Comparison of ENCODE assay signal across 30 cellular contexts in the genomic region with DNA sequence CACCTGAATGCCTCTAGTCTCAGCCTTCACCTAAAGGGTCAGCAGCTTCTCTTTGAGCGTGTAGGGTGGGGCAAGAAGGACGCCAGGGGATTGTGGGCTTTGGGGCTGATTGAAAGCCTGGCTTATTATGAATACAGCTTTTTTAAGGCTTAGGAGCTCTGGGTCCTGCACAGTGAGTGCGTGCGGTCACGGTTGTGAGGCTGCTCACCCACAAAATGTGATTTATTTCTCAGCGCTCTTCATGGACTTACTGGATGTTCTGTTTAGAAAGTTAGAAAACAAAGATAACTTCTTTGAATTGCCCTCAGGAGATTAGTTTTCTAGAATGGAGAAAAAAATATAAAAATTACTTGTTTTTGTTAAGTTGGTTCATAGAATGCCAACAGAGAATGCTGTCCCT.
"Had no signal": no experiment of that assay in that cellular context is flagged by ENCODE, and none has a peak within 500 bp of the region (broad histone marks: within the 10 kb centered on the region; RNA-seq: fewer than 3 reads in every experiment).

No MANE protein-coding gene starts in this region.

- H3K4me1 Mint-ChIP-seq: activated T-helper 17 cell treated with anti-CD3 and anti-CD28 coated beads, Interleukin-2, amount 50 U/mL, for 72 hours had no signal

- H3K27me3 ChIP-seq: body of pancreas, breast epithelium had no signal

- DNase-seq: activated CD4-positive, alpha-beta T cell treated with anti-CD3 and anti-CD28 coated beads for 36 hours; activated CD4-positive, alpha-beta T cell treated with anti-CD3 and anti-CD28 coated beads, Interleukin-2, amount 10 ng/mL, durations not matched to agents 7 days and 5 days; activated CD4-positive, alpha-beta T cell treated with anti-CD3 and anti-CD28 coated beads, Interleukin-2, amount 50 U/mL, for 48 hours; activated CD8-positive, alpha-beta memory T cell treated with anti-CD3 and anti-CD28 coated beads, Interleukin-2, amount 50 U/mL, for 4 hours; activated gamma-delta T cell; activated naive CD4-positive, alpha-beta T cell treated with Interleukin-2 at 50 U/mL for 16 hours; activated naive CD8-positive, alpha-beta T cell treated with anti-CD3 and anti-CD28 coated beads, Interleukin-2, amount 10 ng/mL, durations not matched to agents 7 days and 5 days; activated T-cell treated with anti-CD3 and anti-CD28 coated beads for 4 hours; activated T-cell treated with anti-CD3 and anti-CD28 coated beads, Interleukin-2, amount 50 U/mL, for 4 hours; body of pancreas; caudate nucleus; IMR-90; NCI-H1105; NCI-H1417 treated with DMSO at 0.1 percent for 48 hours; NCI-H187 treated with DMSO at 0.1 percent for 48 hours; NCI-H2081; NCI-H345; NCI-H524 treated with DMSO at 0.1 percent for 48 hours; PC-9; SW 1271; T1000 had no signal

- ATAC-seq: activated CD4-positive, alpha-beta T cell treated with anti-CD3 and anti-CD28 coated beads for 36 hours; activated CD4-positive, CD25-positive, alpha-beta regulatory T cell treated with anti-CD3 and anti-CD28 coated beads, Interleukin-2, amount 50 U/mL, for 24 hours; activated T-cell treated with anti-CD3 and anti-CD28 coated beads, Interleukin-2, amount 50 U/mL, for 4 hours; activated T-helper 17 cell treated with anti-CD3 and anti-CD28 coated beads, Interleukin-2, amount 50 U/mL, for 72 hours; body of pancreas; K562; Right ventricle myocardium inferior had no signal

- H3K27me3 Mint-ChIP-seq: activated CD4-positive, alpha-beta T cell treated with anti-CD3 and anti-CD28 coated beads for 36 hours; activated CD4-positive, alpha-beta T cell treated with anti-CD3 and anti-CD28 coated beads, Interleukin-2, amount 10 ng/mL, durations not matched to agents 7 days and 5 days; activated naive CD4-positive, alpha-beta T cell treated with anti-CD3 and anti-CD28 coated beads, Interleukin-2, amount 50 U/mL, for 24 hours; activated naive CD8-positive, alpha-beta T cell treated with anti-CD3 and anti-CD28 coated beads, Interleukin-2, amount 10 ng/mL, durations not matched to agents 7 days and 5 days; activated T-helper 17 cell treated with anti-CD3 and anti-CD28 coated beads, Interleukin-2, amount 50 U/mL, for 72 hours had no signal

- H2AFZ ChIP-seq: PC-9 had no signal

- H3K27ac ChIP-seq: body of pancreas, breast epithelium, PC-9, RWPE1 had no signal

- H3K4me2 ChIP-seq: PC-9 had no signal

- H3K9me3 Mint-ChIP-seq: activated CD4-positive, alpha-beta T cell treated with anti-CD3 and anti-CD28 coated beads, Interleukin-2, amount 10 ng/mL, durations not matched to agents 7 days and 5 days; activated naive CD4-positive, alpha-beta T cell treated with anti-CD3 and anti-CD28 coated beads, Interleukin-2, amount 50 U/mL, for 24 hours; activated naive CD8-positive, alpha-beta T cell treated with anti-CD3 and anti-CD28 coated beads, Interleukin-2, amount 10 ng/mL, durations not matched to agents 7 days and 5 days; activated T-cell treated with anti-CD3 and anti-CD28 coated beads, Interleukin-2, amount 50 U/mL, for 4 hours; activated T-helper 17 cell treated with anti-CD3 and anti-CD28 coated beads, Interleukin-2, amount 50 U/mL, for 72 hours had no signal

- H3K36me3 ChIP-seq: breast epithelium had no signal

- FAIRE-seq: astrocyte, K562, RCC 7860 had no signal

- H3K27ac Mint-ChIP-seq: activated CD4-positive, alpha-beta T cell treated with anti-CD3 and anti-CD28 coated beads for 36 hours; activated CD4-positive, alpha-beta T cell treated with anti-CD3 and anti-CD28 coated beads, Interleukin-2, amount 10 ng/mL, durations not matched to agents 7 days and 5 days; activated naive CD4-positive, alpha-beta T cell treated with anti-CD3 and anti-CD28 coated beads, Interleukin-2, amount 50 U/mL, for 24 hours; activated naive CD8-positive, alpha-beta T cell treated with anti-CD3 and anti-CD28 coated beads, Interleukin-2, amount 10 ng/mL, durations not matched to agents 7 days and 5 days had no signal

- H3K9me3 ChIP-seq: body of pancreas, breast epithelium had no signal

- H3K4me1 ChIP-seq: breast epithelium had no signal

- H3K4me3 Mint-ChIP-seq: activated CD4-positive, alpha-beta T cell treated with anti-CD3 and anti-CD28 coated beads for 36 hours; activated CD4-positive, alpha-beta T cell treated with anti-CD3 and anti-CD28 coated beads, Interleukin-2, amount 10 ng/mL, durations not matched to agents 7 days and 5 days; activated naive CD4-positive, alpha-beta T cell treated with anti-CD3 and anti-CD28 coated beads, Interleukin-2, amount 50 U/mL, for 24 hours; activated naive CD8-positive, alpha-beta T cell treated with anti-CD3 and anti-CD28 coated beads, Interleukin-2, amount 10 ng/mL, durations not matched to agents 7 days and 5 days; activated T-cell treated with anti-CD3 and anti-CD28 coated beads, Interleukin-2, amount 50 U/mL, for 4 hours; activated T-helper 17 cell treated with anti-CD3 and anti-CD28 coated beads, Interleukin-2, amount 50 U/mL, for 72 hours had no signal

- H3K4me3 ChIP-seq: body of pancreas, breast epithelium, K562, PC-9 had no signal
